1 cellular context compared by ENCODE assay signal in the genomic region with DNA sequence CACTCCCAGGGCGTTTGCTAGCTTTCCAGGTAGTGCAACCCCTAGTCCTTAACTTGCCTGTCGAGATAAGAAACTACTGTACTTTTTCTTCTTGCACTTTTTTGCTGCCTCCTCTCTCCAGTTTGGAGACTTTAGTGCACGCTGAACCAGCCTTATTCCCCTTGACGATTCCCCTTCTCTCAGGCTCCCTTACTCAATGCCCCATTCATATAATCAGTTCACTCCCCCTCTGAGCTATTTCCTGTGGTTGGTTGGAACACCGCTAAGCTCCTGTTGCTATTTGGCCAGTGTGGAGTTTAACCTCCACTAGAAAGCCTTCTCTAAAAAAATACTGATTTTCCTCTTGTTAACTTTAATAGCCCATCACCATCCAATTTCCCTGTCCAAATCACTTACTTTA.
TF ChIP-seq lines count a peak whose summit lies in the region.

No MANE protein-coding gene starts in this region.

TF ChIP-seq in WTC11, 78 proteins besides CTCF, POLR2A, EP300 and RAD21 (continued from another document):
- TF ChIP-seq, protein P1, sequence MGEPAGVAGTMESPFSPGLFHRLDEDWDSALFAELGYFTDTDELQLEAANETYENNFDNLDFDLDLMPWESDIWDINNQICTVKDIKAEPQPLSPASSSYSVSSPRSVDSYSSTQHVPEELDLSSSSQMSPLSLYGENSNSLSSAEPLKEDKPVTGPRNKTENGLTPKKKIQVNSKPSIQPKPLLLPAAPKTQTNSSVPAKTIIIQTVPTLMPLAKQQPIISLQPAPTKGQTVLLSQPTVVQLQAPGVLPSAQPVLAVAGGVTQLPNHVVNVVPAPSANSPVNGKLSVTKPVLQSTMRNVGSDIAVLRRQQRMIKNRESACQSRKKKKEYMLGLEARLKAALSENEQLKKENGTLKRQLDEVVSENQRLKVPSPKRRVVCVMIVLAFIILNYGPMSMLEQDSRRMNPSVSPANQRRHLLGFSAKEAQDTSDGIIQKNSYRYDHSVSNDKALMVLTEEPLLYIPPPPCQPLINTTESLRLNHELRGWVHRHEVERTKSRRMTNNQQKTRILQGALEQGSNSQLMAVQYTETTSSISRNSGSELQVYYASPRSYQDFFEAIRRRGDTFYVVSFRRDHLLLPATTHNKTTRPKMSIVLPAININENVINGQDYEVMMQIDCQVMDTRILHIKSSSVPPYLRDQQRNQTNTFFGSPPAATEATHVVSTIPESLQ (CRISPR knock-in tag; IDR thresholded peaks at IDR 0.05): no peak
- TF ChIP-seq ZBTB21 (CRISPR knock-in tag; IDR thresholded peaks at IDR 0.05; ENCODE audit: borderline replicate concordance) (no peak), ZNF263 (CRISPR knock-in tag; IDR thresholded peaks at IDR 0.05; ENCODE audit: low read depth) (no peak), ZNF671 (CRISPR knock-in tag; IDR thresholded peaks at IDR 0.05) (no peak)
- TF ChIP-seq, protein P2, sequence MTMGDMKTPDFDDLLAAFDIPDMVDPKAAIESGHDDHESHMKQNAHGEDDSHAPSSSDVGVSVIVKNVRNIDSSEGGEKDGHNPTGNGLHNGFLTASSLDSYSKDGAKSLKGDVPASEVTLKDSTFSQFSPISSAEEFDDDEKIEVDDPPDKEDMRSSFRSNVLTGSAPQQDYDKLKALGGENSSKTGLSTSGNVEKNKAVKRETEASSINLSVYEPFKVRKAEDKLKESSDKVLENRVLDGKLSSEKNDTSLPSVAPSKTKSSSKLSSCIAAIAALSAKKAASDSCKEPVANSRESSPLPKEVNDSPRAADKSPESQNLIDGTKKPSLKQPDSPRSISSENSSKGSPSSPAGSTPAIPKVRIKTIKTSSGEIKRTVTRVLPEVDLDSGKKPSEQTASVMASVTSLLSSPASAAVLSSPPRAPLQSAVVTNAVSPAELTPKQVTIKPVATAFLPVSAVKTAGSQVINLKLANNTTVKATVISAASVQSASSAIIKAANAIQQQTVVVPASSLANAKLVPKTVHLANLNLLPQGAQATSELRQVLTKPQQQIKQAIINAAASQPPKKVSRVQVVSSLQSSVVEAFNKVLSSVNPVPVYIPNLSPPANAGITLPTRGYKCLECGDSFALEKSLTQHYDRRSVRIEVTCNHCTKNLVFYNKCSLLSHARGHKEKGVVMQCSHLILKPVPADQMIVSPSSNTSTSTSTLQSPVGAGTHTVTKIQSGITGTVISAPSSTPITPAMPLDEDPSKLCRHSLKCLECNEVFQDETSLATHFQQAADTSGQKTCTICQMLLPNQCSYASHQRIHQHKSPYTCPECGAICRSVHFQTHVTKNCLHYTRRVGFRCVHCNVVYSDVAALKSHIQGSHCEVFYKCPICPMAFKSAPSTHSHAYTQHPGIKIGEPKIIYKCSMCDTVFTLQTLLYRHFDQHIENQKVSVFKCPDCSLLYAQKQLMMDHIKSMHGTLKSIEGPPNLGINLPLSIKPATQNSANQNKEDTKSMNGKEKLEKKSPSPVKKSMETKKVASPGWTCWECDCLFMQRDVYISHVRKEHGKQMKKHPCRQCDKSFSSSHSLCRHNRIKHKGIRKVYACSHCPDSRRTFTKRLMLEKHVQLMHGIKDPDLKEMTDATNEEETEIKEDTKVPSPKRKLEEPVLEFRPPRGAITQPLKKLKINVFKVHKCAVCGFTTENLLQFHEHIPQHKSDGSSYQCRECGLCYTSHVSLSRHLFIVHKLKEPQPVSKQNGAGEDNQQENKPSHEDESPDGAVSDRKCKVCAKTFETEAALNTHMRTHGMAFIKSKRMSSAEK (CRISPR knock-in tag; IDR thresholded peaks at IDR 0.05; ENCODE audit: borderline replicate concordance): no peak
- TF ChIP-seq, protein P3, sequence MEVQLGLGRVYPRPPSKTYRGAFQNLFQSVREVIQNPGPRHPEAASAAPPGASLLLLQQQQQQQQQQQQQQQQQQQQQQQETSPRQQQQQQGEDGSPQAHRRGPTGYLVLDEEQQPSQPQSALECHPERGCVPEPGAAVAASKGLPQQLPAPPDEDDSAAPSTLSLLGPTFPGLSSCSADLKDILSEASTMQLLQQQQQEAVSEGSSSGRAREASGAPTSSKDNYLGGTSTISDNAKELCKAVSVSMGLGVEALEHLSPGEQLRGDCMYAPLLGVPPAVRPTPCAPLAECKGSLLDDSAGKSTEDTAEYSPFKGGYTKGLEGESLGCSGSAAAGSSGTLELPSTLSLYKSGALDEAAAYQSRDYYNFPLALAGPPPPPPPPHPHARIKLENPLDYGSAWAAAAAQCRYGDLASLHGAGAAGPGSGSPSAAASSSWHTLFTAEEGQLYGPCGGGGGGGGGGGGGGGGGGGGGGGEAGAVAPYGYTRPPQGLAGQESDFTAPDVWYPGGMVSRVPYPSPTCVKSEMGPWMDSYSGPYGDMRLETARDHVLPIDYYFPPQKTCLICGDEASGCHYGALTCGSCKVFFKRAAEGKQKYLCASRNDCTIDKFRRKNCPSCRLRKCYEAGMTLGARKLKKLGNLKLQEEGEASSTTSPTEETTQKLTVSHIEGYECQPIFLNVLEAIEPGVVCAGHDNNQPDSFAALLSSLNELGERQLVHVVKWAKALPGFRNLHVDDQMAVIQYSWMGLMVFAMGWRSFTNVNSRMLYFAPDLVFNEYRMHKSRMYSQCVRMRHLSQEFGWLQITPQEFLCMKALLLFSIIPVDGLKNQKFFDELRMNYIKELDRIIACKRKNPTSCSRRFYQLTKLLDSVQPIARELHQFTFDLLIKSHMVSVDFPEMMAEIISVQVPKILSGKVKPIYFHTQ (CRISPR knock-in tag; IDR thresholded peaks at IDR 0.05): no peak
